Comparison of ENCODE assay signal across 18 cellular contexts in the genomic region with DNA sequence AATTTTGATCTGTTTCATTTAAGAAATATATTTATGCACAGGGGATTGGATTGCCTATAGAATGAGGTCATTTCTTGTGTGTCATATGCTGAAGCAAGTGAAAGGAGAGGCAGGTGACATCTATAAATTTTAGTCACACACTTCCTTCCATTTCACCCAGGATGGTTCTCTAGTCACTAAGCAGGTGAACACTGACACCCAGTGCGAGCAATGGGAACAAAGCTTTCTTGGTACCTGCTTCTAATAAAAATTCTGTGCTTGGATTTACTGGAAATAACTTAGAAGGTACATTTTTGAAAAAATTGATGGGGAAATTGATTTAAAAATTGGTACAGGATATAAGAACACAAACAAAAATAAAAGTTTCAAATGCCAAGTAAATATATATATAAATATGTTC.
DNase-seq lines count a peak whose midpoint lies in the region; ATAC-seq and TF ChIP-seq lines count a peak whose summit lies in the region.
"Had no signal": no experiment of that assay in that cellular context is flagged by ENCODE, and none has a peak within 500 bp of the region (broad histone marks: within the 10 kb centered on the region; RNA-seq: fewer than 3 reads in every experiment).

No MANE protein-coding gene starts in this region.

- H3K4me3 Mint-ChIP-seq in Caco-2 (ENCODE audit: unreplicated experiment): no peak overlapping the region
- H3K4me3 Mint-ChIP-seq in progenitor cell of endocrine pancreas (ENCODE audit: low read depth): no peak overlapping the region
- H3K4me3 Mint-ChIP-seq: B cell; natural killer cell treated with Interleukin-12 subunit alpha and Interleukin-12 subunit beta and Interleukin-15 and Interleukin-18, amount 100 ng/mL, for 72 hours had no signal

- H3K4me2 ChIP-seq in OCI-LY3 (ENCODE audit: low read length): no peak overlapping the region

- H3K9me3 ChIP-seq in Caco-2: no peaks in the 10 kb centered on the region
- no peaks in the 10 kb centered on the region for H3K9me3 ChIP-seq in OCI-LY3 (ENCODE audit: insufficient read depth, low read length)
- no peaks in the 10 kb centered on the region for H3K9me3 ChIP-seq in lower lobe of right lung
- H3K9me3 ChIP-seq: Peyer's patch had no signal

- H3K27me3 ChIP-seq in Caco-2 (replicated peaks; ENCODE audit: control insufficient read depth, insufficient read depth, low read length) (no peaks in the 10 kb centered on the region), OCI-LY3 (ENCODE audit: low read depth, low read length) (peaks cover 6% of the 10 kb centered on the region; the same call in 1 of the 2 replicates), lower lobe of right lung (ENCODE audit: low read depth) (no peaks in the 10 kb centered on the region)
- H3K27me3 ChIP-seq: Peyer's patch had no signal

- intact Hi-C loops in Caco-2 (cut with micrococcal nuclease; ENCODE audit: unreplicated experiment): no loop called here
- intact Hi-C loops in lower lobe of right lung (cut with DNase I): no loop called here

- H3K36me3 Mint-ChIP-seq in Caco-2 (ENCODE audit: insufficient read depth, unreplicated experiment) (no peaks in the 10 kb centered on the region), progenitor cell of endocrine pancreas (ENCODE audit: insufficient read depth) (peaks cover 4% of the 10 kb centered on the region)
- H3K36me3 Mint-ChIP-seq: natural killer cell treated with Interleukin-12 subunit alpha and Interleukin-12 subunit beta and Interleukin-15 and Interleukin-18, amount 100 ng/mL, for 72 hours had no signal

- CTCF ChIA-PET in Caco-2 (lab: Charles Lee): interaction anchor here (0.6 kb wide), 1 partner anchor 1500 kb away, joined by 5 read pairs; no protein-coding TSS in a partner anchor

- H3K4me1 ChIP-seq in Caco-2 (no peaks in the 10 kb centered on the region), OCI-LY3 (ENCODE audit: low read length) (0 out of 2 replicates have a peak, but pooled peaks cover 2% of the 10 kb centered on the region), lower lobe of right lung (no peaks in the 10 kb centered on the region)
- H3K4me1 ChIP-seq: Peyer's patch had no signal

- H3K36me3 ChIP-seq in Caco-2 (ENCODE audit: control insufficient read depth, insufficient read depth, low read length) (no peaks in the 10 kb centered on the region), OCI-LY3 (replicated peaks; ENCODE audit: low read depth, low read length) (no peaks in the 10 kb centered on the region), lower lobe of right lung (no peaks in the 10 kb centered on the region)
- H3K36me3 ChIP-seq: Peyer's patch had no signal

- H3K4me1 Mint-ChIP-seq in Caco-2 (ENCODE audit: low read depth, unreplicated experiment) (no peaks in the 10 kb centered on the region), progenitor cell of endocrine pancreas (ENCODE audit: low read depth) (no peaks in the 10 kb centered on the region)
- H3K4me1 Mint-ChIP-seq: B cell had no signal

- no peak overlapping the region for H2AFZ ChIP-seq in OCI-LY3 (ENCODE audit: low read depth, low read length)

- DNase-seq in Caco-2: peak in 1 of 2 experiments; percentile 27
- DNase-seq in epithelial cell of esophagus (ENCODE audit: low read depth): no peak
- no peak for DNase-seq in lower lobe of right lung
- no peak for DNase-seq in kidney glomerular epithelial cell (lab: John Stamatoyannopoulos, UW)
- DNase-seq in progenitor cell of endocrine pancreas (ENCODE audit: low spot score, unreplicated experiment): no peak
- DNase-seq: activated naive CD4-positive, alpha-beta T cell treated with anti-CD3 and anti-CD28 coated beads, Interleukin-2, amount 50 U/mL, for 16 hours; activated T-cell treated with anti-CD3 and anti-CD28 coated beads for 4 hours; effector CD4-positive, alpha-beta T cell; Karpas-422; NCI-H345; Peyer's patch; retina; T-helper 1 cell had no signal

- H3K79me2 ChIP-seq in OCI-LY3 (ENCODE audit: low read length): no peaks in the 10 kb centered on the region

- H4K20me1 ChIP-seq in OCI-LY3 (ENCODE audit: insufficient read depth, low read length): no peaks in the 10 kb centered on the region

- ATAC-seq in lower lobe of right lung: no peak
- no peak for ATAC-seq in HG03097 (IDR thresholded peaks at IDR 0.05; ENCODE audit: low FRiP score, unreplicated experiment)
- no peak for ATAC-seq in GM19452 (IDR thresholded peaks at IDR 0.05; ENCODE audit: unreplicated experiment)
- ATAC-seq: natural killer cell treated with Interleukin-12 subunit alpha and Interleukin-12 subunit beta and Interleukin-15 and Interleukin-18, amount 100 ng/mL, for 72 hours had no signal

- TF ChIP-seq CTCF in Caco-2 (IDR thresholded peaks at IDR 0.05; ENCODE audit: insufficient read depth in 1 of 2, low read depth in 1 of 2, low read length in 1 of 2, severe bottlenecking in 1 of 2, unreplicated experiment in 1 of 2) (peak; percentile 20 to 23), OCI-LY3 (IDR thresholded peaks at IDR 0.05; ENCODE audit: low read depth, low read length) (peak; percentile 72), epithelial cell of esophagus (IDR thresholded peaks at IDR 0.05; ENCODE audit: insufficient read depth, low read depth, low read length, missing control alignments) (peak; percentile 36), lower lobe of right lung (IDR thresholded peaks at IDR 0.05) (peak; percentile 34), progenitor cell of endocrine pancreas (IDR thresholded peaks at IDR 0.05; ENCODE audit: unreplicated experiment) (no peak)

- H3K4me3 ChIP-seq in Caco-2 (ENCODE audit: low read depth, low read length) (no peak overlapping the region), OCI-LY3 (ENCODE audit: low read length) (no peak overlapping the region), epithelial cell of esophagus (ENCODE audit: low read length) (no peak overlapping the region), lower lobe of right lung (no peak overlapping the region)
- H3K4me3 ChIP-seq: Peyer's patch had no signal

- H3K27me3 Mint-ChIP-seq in Caco-2 (ENCODE audit: insufficient read depth, unreplicated experiment): peaks cover 6% of the 10 kb centered on the region
- no peaks in the 10 kb centered on the region for H3K27me3 Mint-ChIP-seq in progenitor cell of endocrine pancreas
- H3K27me3 Mint-ChIP-seq: B cell had no signal

- POLR2A ChIA-PET in Caco-2 (lab: Charles Lee): no interaction called here

- BruUV-seq in Caco-2 (replicated peaks; lab: Mats Ljungman, UMichigan): no TSS peak

- H3K9ac ChIP-seq in OCI-LY3 (ENCODE audit: low read length): no peak overlapping the region

- H3K27ac Mint-ChIP-seq in Caco-2 (ENCODE audit: unreplicated experiment) (no peak overlapping the region), progenitor cell of endocrine pancreas (no peak overlapping the region)
- H3K27ac Mint-ChIP-seq: B cell; natural killer cell treated with Interleukin-12 subunit alpha and Interleukin-12 subunit beta and Interleukin-15 and Interleukin-18, amount 100 ng/mL, for 72 hours had no signal

- H3K9me3 Mint-ChIP-seq in Caco-2 (ENCODE audit: unreplicated experiment) (no peaks in the 10 kb centered on the region), progenitor cell of endocrine pancreas (ENCODE audit: low read depth) (peaks cover 59% of the 10 kb centered on the region)
- H3K9me3 Mint-ChIP-seq: natural killer cell treated with Interleukin-12 subunit alpha and Interleukin-12 subunit beta and Interleukin-15 and Interleukin-18, amount 100 ng/mL, for 72 hours had no signal

- H3K27ac ChIP-seq in OCI-LY3 (ENCODE audit: low read length): no peak overlapping the region
- H3K27ac ChIP-seq in lower lobe of right lung: no peak overlapping the region
- H3K27ac ChIP-seq: Peyer's patch had no signal
